Comparison of ENCODE assay signal across 8 cellular contexts in genomic region chr10:102775201-102775972, GRCh38. TPM values are rescaled to one million over a fixed set of nuclear protein-coding genes. Genes with fewer than 3 reads are reported as not detected.
A peak's percentile ranks its signal among the peaks of the same experiment; 100 is the strongest.
DNase-seq lines count a peak whose midpoint lies in the region; ATAC-seq, FAIRE-seq and TF ChIP-seq lines count a peak whose summit lies in the region.

No MANE protein-coding gene starts in this region.

- H2AFZ ChIP-seq in GM23338 (no peak overlapping the region), keratinocyte (ENCODE audit: control insufficient read depth, low read length) (no peak overlapping the region)

- H3K9me3 ChIP-seq in keratinocyte (ENCODE audit: control insufficient read depth, low read depth, low read length) (no peaks in the 10 kb centered on the region), gastrocnemius medialis (no peaks in the 10 kb centered on the region)

- in situ Hi-C loops in gastrocnemius medialis (cut with MboI; ENCODE audit: low sequenced_read_pairs in 4 of 4), result no loop called here

- no peaks in the 10 kb centered on the region for H3F3A ChIP-seq in GM23338 (replicated peaks; ENCODE audit: low read depth)

- intact Hi-C loops in gastrocnemius medialis (cut with DNase I; ENCODE audit: low total_unique reads), result loop anchor here (1.0 to 10.0 kb wide), 4 partner anchors 8 to 271 kb away; partner anchors contain the start of genes ACTR1A and SUFU

- H3K4me1 Mint-ChIP-seq in GM23338 (peaks cover 50% of the 10 kb centered on the region), glutamatergic neuron (ENCODE audit: low read depth, unreplicated experiment) (peaks cover 18% of the 10 kb centered on the region)

- no peak for FAIRE-seq in keratinocyte (lab: Jason Lieb, UNC)

- peak in 1 of 2 donors; percentile 10 for TF ChIP-seq POLR2A in gastrocnemius medialis (IDR thresholded peaks at IDR 0.05)

- peaks cover 2% of the 10 kb centered on the region for H3K9me1 ChIP-seq in keratinocyte (ENCODE audit: control insufficient read depth, extremely low read depth, insufficient read depth, low read length)

- no peak for TF ChIP-seq CTCF in GM23338 (conservative IDR thresholded peaks at IDR 0.05; ENCODE audit: low read depth in 2 of 2)
- TF ChIP-seq CTCF in keratinocyte (optimal IDR thresholded peaks at IDR 0.05 in 1 of 3, IDR thresholded peaks at IDR 0.05 in 1 of 3, conservative IDR thresholded peaks at IDR 0.05 in 1 of 3; ENCODE audit: extremely low read depth in 1 of 3, insufficient read depth in 2 of 3, low read length in 3 of 3), result no peak
- TF ChIP-seq CTCF in gastrocnemius medialis (IDR thresholded peaks at IDR 0.05 in 4 of 5, conservative IDR thresholded peaks at IDR 0.05 in 1 of 5), result no peak
- no peak for TF ChIP-seq CTCF in glutamatergic neuron (IDR thresholded peaks at IDR 0.05; ENCODE audit: partially characterized antibody, unreplicated experiment)

- no peak overlapping the region for H3K27ac Mint-ChIP-seq in GM23338
- no peak overlapping the region for H3K27ac Mint-ChIP-seq in glutamatergic neuron (ENCODE audit: unreplicated experiment)

- H4K20me1 ChIP-seq in GM23338 (replicated peaks; ENCODE audit: insufficient read depth) (no peaks in the 10 kb centered on the region), keratinocyte (ENCODE audit: control insufficient read depth, extremely low read depth, insufficient read depth, low read length) (no peaks in the 10 kb centered on the region)

- H3K4me3 ChIP-seq in GM23338 (peak overlapping the region; percentile 39; the same call in 1 of the 2 replicates), keratinocyte (ENCODE audit: control insufficient read depth in 2 of 3, extremely low read depth in 1 of 3, insufficient read depth in 2 of 3, low read depth in 1 of 3, low read length in 3 of 3) (peak overlapping the region in 2 of 3 experiments; percentile 15 to 57), gastrocnemius medialis (peak overlapping the region; percentile 65 to 78 (median 70))

- ATAC-seq in GM23338, result no peak
- ATAC-seq in gastrocnemius medialis, result peak; percentile 53 to 57
- ATAC-seq in HG03442 (IDR thresholded peaks at IDR 0.05; ENCODE audit: unreplicated experiment), result no peak

- dilution Hi-C loops in keratinocyte (cut with MboI; ENCODE audit: extremely low pct_ligation_motif_present, low sequenced_read_pairs), result no loop called here

- H3K79me2 ChIP-seq in GM23338 (replicated peaks; ENCODE audit: insufficient read depth), result no peaks in the 10 kb centered on the region; the same call in none of the 2 replicates
- H3K79me2 ChIP-seq in keratinocyte (ENCODE audit: control insufficient read depth, insufficient read depth, low read length), result peaks cover 9% of the 10 kb centered on the region

- H3K9me2 ChIP-seq in GM23338 (ENCODE audit: insufficient read depth), result no peaks in the 10 kb centered on the region

- H3K9ac ChIP-seq in keratinocyte (ENCODE audit: control insufficient read depth, extremely low read depth, insufficient read depth, low read length), result peak overlapping the region; percentile 88

- 0 out of 2 replicates have a peak overlapping the region, but pooled peaks have one; percentile 45 for H3K27ac ChIP-seq in GM23338 (ENCODE audit: low read depth)
- peak overlapping the region; percentile 96 for H3K27ac ChIP-seq in keratinocyte (ENCODE audit: control insufficient read depth, insufficient read depth, low read length)
- H3K27ac ChIP-seq in gastrocnemius medialis, result peak overlapping the region; percentile 91 to 100 (median 96)

- H3K4me1 ChIP-seq in GM23338 (ENCODE audit: insufficient read depth) (peaks cover 49% of the 10 kb centered on the region), keratinocyte (ENCODE audit: control insufficient read depth, extremely low read depth, insufficient read depth, low read length) (peaks cover 89% of the 10 kb centered on the region), gastrocnemius medialis (peaks cover 70 to 79% of the 10 kb centered on the region in 2 donors)

- H3K36me3 Mint-ChIP-seq in GM23338 (ENCODE audit: low read depth), result peaks cover 2% of the 10 kb centered on the region; the same call in 1 of the 3 replicates
- no peaks in the 10 kb centered on the region for H3K36me3 Mint-ChIP-seq in glutamatergic neuron (ENCODE audit: unreplicated experiment)

- DNase-seq in GM23338 (ENCODE audit: low spot score) (no peak), astrocyte of the hippocampus (ENCODE audit: low read depth, low spot score) (peak; percentile 38), keratinocyte (ENCODE audit: low read depth, low spot score) (no peak), gastrocnemius medialis (peak; percentile 95 to 97), glutamatergic neuron (no peak), globus pallidus (ENCODE audit: low spot score) (no peak)
- no peak for DNase-seq in effector CD4-positive, alpha-beta T cell

- H3K36me3 ChIP-seq in GM23338 (ENCODE audit: insufficient read depth) (no peaks in the 10 kb centered on the region), keratinocyte (ENCODE audit: control insufficient read depth in 2 of 2, extremely low read depth in 1 of 2, insufficient read depth in 2 of 2, low read length in 2 of 2) (no peaks in the 10 kb centered on the region), gastrocnemius medialis (no peaks in the 10 kb centered on the region)

- 0 out of 3 replicates have a peak overlapping the region, but pooled peaks have one; percentile 9 for H3K4me3 Mint-ChIP-seq in GM23338
- no peak overlapping the region for H3K4me3 Mint-ChIP-seq in glutamatergic neuron (ENCODE audit: unreplicated experiment)

- H3K4me2 ChIP-seq in GM23338 (peak overlapping the region; percentile 47), keratinocyte (ENCODE audit: control insufficient read depth, extremely low read depth, insufficient read depth, low read depth, low read length) (peak overlapping the region; percentile 89)

- H3K27me3 ChIP-seq in GM23338 (ENCODE audit: insufficient read depth) (no peaks in the 10 kb centered on the region), keratinocyte (ENCODE audit: control insufficient read depth, extremely low read depth, insufficient read depth, low read length) (no peaks in the 10 kb centered on the region), gastrocnemius medialis (no peaks in the 10 kb centered on the region)

- H3K27me3 Mint-ChIP-seq in GM23338 (ENCODE audit: insufficient read depth, low read depth, poor library complexity) (peaks cover 10% of the 10 kb centered on the region), glutamatergic neuron (ENCODE audit: unreplicated experiment) (peaks cover 6% of the 10 kb centered on the region)

- H3K9me3 Mint-ChIP-seq in GM23338 (no peaks in the 10 kb centered on the region), glutamatergic neuron (ENCODE audit: unreplicated experiment) (peaks cover 6% of the 10 kb centered on the region)

TF ChIP-seq in GM23338, 12 proteins besides CTCF, POLR2A, EP300 and RAD21 (continues in another document):
- no peak for TF ChIP-seq POLR2AphosphoS5 (IDR thresholded peaks at IDR 0.05; ENCODE audit: low read depth)

RNA-seq across cellular contexts. Expression of gene WBP1L, which starts 31.6 kb away (rescaled TPM):
- 48.5 and 55.7 TPM in 2 replicates for total RNA-seq in GM23338 (2014; rRNA removed; shearing (Covaris generic))
- polyA plus RNA-seq in GM23338 (2016; fragmentation: Nextera tagmentation; extraction: Ambion mirVana), result 5.1 and 7.0 TPM in 2 replicates
- 24.3 to 45.7 TPM (median 27.3 TPM) in 3 replicates for polyA plus RNA-seq in keratinocyte
- 25.9 TPM for polyA plus RNA-seq in keratinocyte (2011; ENCODE audit: low read depth)
- polyA plus RNA-seq in keratinocyte (2011; cell fraction: cytosol; rRNA removed), result 30.8 and 32.7 TPM in 2 replicates
- 33.6 and 38.0 TPM in 2 replicates for polyA plus RNA-seq in keratinocyte (2011; cell fraction: nucleus; rRNA removed)
- 21.5 and 33.4 TPM in 2 replicates for polyA plus RNA-seq in keratinocyte (2012; ENCODE audit: low replicate concordance)
- polyA minus RNA-seq in keratinocyte, result 42.8 to 84.0 TPM (median 50.9 TPM) in 3 replicates
- polyA minus RNA-seq in keratinocyte (2011; cell fraction: cytosol; rRNA and poly(A)+ RNA removed), result 51.8 TPM
- 41.7 and 46.7 TPM in 2 replicates for polyA minus RNA-seq in keratinocyte (2011; cell fraction: nucleus; rRNA and poly(A)+ RNA removed)
- 100 to 1,000 TPM; 103 to 204 (median 145) TPM for total RNA-seq in gastrocnemius medialis
- 29.6 TPM for total RNA-seq in glutamatergic neuron (ENCODE audit: unreplicated experiment)

Comparison
In these comparisons a context has a peak if more than half of its experiments do, and no peak if none do; other contexts are left out.
1. ATAC-seq: peak in gastrocnemius medialis (2 of 2); none in GM23338 (single experiment) and HG03442 (single experiment).
2. DNase-seq: peak in astrocyte of the hippocampus (single experiment) and gastrocnemius medialis (2 of 2); none in GM23338 (single experiment), keratinocyte (single experiment), glutamatergic neuron (single experiment), effector CD4-positive, alpha-beta T cell (single experiment) and globus pallidus (single experiment).
3. H3K27ac ChIP-seq: peak in every context shown above with its lines; median percentile 96 in keratinocyte; 96 in gastrocnemius medialis; 45 in GM23338.
4. Peak in every context shown above with its lines, with median percentiles within 50 percentile points of each other: H3K4me3 ChIP-seq.